Comparison of ENCODE assay signal across 1 cellular context in the genomic region with DNA sequence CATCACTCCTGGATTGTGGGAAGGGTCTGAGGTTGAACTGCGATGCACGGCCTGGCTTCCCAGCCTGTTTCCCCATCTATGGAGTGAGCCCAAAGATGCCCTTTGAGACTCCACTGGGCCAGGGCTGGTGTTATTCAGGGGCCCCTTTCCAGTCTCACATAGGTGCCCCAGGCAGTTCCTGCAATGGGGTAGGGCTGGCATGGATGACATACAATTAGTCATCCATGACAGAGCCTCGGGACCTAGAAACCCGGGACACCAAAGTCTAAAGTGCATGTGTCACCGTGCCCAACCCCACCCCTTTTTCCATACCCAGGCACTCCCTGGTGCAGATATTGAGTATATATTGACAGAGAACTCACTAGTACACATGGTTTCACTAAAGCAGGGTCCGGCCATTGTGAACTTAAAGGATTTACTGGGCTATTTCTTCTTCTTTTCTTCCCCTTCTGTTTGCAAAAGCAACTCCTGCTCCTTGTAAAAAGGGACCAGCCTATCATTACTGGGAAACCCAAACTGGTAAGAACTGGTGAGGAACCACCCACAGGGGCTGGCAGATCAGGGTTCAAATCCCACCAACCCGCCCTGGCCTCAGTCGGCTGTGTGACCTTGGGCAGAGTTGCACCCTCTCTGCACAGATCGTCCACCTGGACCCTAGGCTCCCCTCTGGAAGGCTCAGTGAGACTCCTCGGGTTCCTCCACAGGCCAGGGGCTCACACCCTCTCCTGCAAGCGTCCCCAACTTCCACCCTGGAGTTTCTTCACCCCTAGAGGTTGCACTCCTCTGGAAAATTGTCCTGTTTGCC.
TF ChIP-seq lines count a peak whose summit lies in the region.

No MANE protein-coding gene starts in this region.

TF ChIP-seq in HepG2, 621 proteins besides CTCF, POLR2A, EP300 and RAD21 (continued from another document and continues in another):
- TF ChIP-seq ZNF704 (CRISPR knock-in tag; IDR thresholded peaks at IDR 0.05; ENCODE audit: borderline replicate concordance) (no peak), NFE2L1 (CRISPR knock-in tag; IDR thresholded peaks at IDR 0.05; ENCODE audit: borderline replicate concordance) (no peak), PHF21A (CRISPR knock-in tag; IDR thresholded peaks at IDR 0.05) (peak; percentile 76), ZBTB1 (CRISPR knock-in tag; IDR thresholded peaks at IDR 0.05; ENCODE audit: borderline replicate concordance) (no peak), FOXK1 (CRISPR knock-in tag; IDR thresholded peaks at IDR 0.05; ENCODE audit: borderline replicate concordance, low read depth) (peak; percentile 59; the same call in 1 of the 2 replicates), GABPA (IDR thresholded peaks at IDR 0.05; ENCODE audit: low read depth, low read length) (no peak), GABPA (CRISPR knock-in tag; IDR thresholded peaks at IDR 0.05; ENCODE audit: low read depth) (peak; percentile 35; the same call in 1 of the 2 replicates), ZNF33B (CRISPR knock-in tag; IDR thresholded peaks at IDR 0.05) (no peak), SMARCC2 (IDR thresholded peaks at IDR 0.05) (no peak), NR2C2 (CRISPR knock-in tag; IDR thresholded peaks at IDR 0.05; ENCODE audit: borderline replicate concordance) (peak; percentile 44; the same call in 1 of the 2 replicates), CBX1 (IDR thresholded peaks at IDR 0.05; ENCODE audit: low read depth) (no peak), EZH2 (conservative IDR thresholded peaks at IDR 0.05; ENCODE audit: low read depth, low read length) (no peak), UBTF (CRISPR knock-in tag; IDR thresholded peaks at IDR 0.05) (peak; percentile 40), SIX4 (CRISPR knock-in tag; IDR thresholded peaks at IDR 0.05) (no peak), ZNF274 (CRISPR knock-in tag; IDR thresholded peaks at IDR 0.05) (no peak), ISX (CRISPR knock-in tag; conservative IDR thresholded peaks at IDR 0.05) (no peak), HNF4A (CRISPR knock-in tag; IDR thresholded peaks at IDR 0.05) (peak; percentile 82), ZNF317 (CRISPR knock-in tag; IDR thresholded peaks at IDR 0.05) (no peak), SALL1 (CRISPR knock-in tag; IDR thresholded peaks at IDR 0.05) (peak; percentile 55), MLX (CRISPR knock-in tag; IDR thresholded peaks at IDR 0.05) (0 out of 2 replicates have a peak, but pooled peaks have one; percentile 14), SMARCE1 (IDR thresholded peaks at IDR 0.05; ENCODE audit: borderline replicate concordance) (no peak), ZNF691 (CRISPR knock-in tag; IDR thresholded peaks at IDR 0.05; ENCODE audit: borderline replicate concordance, low read depth) (no peak), SRY (CRISPR knock-in tag; IDR thresholded peaks at IDR 0.05) (no peak), SP1 (IDR thresholded peaks at IDR 0.05) (no peak), SP1 (CRISPR knock-in tag; IDR thresholded peaks at IDR 0.05) (no peak), YY1 (IDR thresholded peaks at IDR 0.05; ENCODE audit: insufficient read depth, insufficient replicate concordance, low read depth, low read length) (peak; percentile 47), ZNF3 (CRISPR knock-in tag; IDR thresholded peaks at IDR 0.05) (no peak), DPF2 (CRISPR knock-in tag; IDR thresholded peaks at IDR 0.05; ENCODE audit: borderline replicate concordance, low read depth) (peak; percentile 80; the same call in 1 of the 2 replicates), HIC2 (CRISPR knock-in tag; IDR thresholded peaks at IDR 0.05; ENCODE audit: low read depth) (peak; percentile 98), SP4 (CRISPR knock-in tag; IDR thresholded peaks at IDR 0.05) (peak; percentile 45; the same call in 1 of the 2 replicates), ZNF749 (CRISPR knock-in tag; IDR thresholded peaks at IDR 0.05; ENCODE audit: borderline replicate concordance) (no peak), ZHX2 (IDR thresholded peaks at IDR 0.05; ENCODE audit: low read depth) (no peak), ZHX2 (CRISPR knock-in tag; IDR thresholded peaks at IDR 0.05; ENCODE audit: borderline replicate concordance) (no peak), FOXK2 (IDR thresholded peaks at IDR 0.05) (0 out of 2 replicates have a peak, but pooled peaks have one; percentile 37), HOXA7 (CRISPR knock-in tag; IDR thresholded peaks at IDR 0.05) (no peak), HMGA1 (CRISPR knock-in tag; conservative IDR thresholded peaks at IDR 0.05) (no peak), YEATS2 (CRISPR knock-in tag; IDR thresholded peaks at IDR 0.05; ENCODE audit: borderline replicate concordance) (no peak), ZNF558 (CRISPR knock-in tag; IDR thresholded peaks at IDR 0.05; ENCODE audit: borderline replicate concordance) (no peak), PCBP2 (optimal IDR thresholded peaks at IDR 0.05; ENCODE audit: low read depth, low read length, poor library complexity, severe bottlenecking) (no peak), BCL6 (CRISPR knock-in tag; IDR thresholded peaks at IDR 0.05) (0 out of 2 replicates have a peak, but pooled peaks have one; percentile 13), GATAD2A (CRISPR knock-in tag; IDR thresholded peaks at IDR 0.05) (peak; percentile 78), FOXA3 (CRISPR knock-in tag; IDR thresholded peaks at IDR 0.05) (peak; percentile 68), ZNF451 (CRISPR knock-in tag; IDR thresholded peaks at IDR 0.05) (no peak)
- TF ChIP-seq, protein P1, sequence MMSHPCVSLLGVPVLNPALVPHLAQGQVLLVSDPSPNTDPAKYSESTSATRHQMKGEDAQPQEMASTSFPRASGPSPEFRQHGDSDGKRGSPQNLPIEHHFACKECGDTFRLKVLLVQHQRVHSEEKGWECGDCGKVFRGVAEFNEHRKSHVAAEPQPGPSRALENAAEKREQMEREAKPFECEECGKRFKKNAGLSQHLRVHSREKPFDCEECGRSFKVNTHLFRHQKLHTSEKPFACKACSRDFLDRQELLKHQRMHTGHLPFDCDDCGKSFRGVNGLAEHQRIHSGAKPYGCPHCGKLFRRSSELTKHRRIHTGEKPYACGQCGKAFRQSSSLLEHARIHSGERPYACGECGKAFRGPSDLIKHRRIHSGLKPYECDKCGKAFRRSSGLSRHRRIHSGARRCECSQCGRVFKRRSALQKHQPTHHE (CRISPR knock-in tag; IDR thresholded peaks at IDR 0.05; ENCODE audit: borderline replicate concordance), result no peak
- TF ChIP-seq, protein P2, sequence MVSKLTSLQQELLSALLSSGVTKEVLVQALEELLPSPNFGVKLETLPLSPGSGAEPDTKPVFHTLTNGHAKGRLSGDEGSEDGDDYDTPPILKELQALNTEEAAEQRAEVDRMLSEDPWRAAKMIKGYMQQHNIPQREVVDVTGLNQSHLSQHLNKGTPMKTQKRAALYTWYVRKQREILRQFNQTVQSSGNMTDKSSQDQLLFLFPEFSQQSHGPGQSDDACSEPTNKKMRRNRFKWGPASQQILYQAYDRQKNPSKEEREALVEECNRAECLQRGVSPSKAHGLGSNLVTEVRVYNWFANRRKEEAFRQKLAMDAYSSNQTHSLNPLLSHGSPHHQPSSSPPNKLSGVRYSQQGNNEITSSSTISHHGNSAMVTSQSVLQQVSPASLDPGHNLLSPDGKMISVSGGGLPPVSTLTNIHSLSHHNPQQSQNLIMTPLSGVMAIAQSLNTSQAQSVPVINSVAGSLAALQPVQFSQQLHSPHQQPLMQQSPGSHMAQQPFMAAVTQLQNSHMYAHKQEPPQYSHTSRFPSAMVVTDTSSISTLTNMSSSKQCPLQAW (CRISPR knock-in tag; IDR thresholded peaks at IDR 0.05), result peak; percentile 24
- TF ChIP-seq, protein P3, sequence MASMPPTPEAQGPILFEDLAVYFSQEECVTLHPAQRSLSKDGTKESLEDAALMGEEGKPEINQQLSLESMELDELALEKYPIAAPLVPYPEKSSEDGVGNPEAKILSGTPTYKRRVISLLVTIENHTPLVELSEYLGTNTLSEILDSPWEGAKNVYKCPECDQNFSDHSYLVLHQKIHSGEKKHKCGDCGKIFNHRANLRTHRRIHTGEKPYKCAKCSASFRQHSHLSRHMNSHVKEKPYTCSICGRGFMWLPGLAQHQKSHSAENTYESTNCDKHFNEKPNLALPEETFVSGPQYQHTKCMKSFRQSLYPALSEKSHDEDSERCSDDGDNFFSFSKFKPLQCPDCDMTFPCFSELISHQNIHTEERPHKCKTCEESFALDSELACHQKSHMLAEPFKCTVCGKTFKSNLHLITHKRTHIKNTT (CRISPR knock-in tag; IDR thresholded peaks at IDR 0.05), result no peak
